20 cellular contexts compared by ENCODE assay signal in the genomic region with DNA sequence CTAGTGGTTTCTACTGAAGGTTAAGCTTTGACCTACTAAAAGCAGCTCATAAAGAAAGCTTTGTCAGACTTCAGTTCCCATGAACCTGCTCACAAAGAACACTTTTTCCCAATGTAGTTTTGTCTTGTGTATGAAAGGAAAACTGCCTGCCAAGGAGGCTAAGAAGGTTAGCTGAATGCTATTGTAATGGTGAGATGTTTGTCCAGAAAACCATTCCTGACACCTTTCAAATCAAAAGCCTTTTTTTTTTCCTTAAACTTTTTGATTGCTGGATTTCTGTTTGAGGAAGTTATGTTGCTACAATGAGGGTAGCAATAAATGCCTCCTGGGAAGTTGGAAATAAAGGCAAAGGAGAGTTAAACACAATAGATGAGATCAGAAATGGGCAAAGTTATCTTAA. TPM values are rescaled to one million over a fixed set of nuclear protein-coding genes. Genes with fewer than 3 reads are reported as not detected.
A peak's percentile ranks its signal among the peaks of the same experiment; 100 is the strongest.
DNase-seq lines count a peak whose midpoint lies in the region; ATAC-seq, FAIRE-seq and TF ChIP-seq lines count a peak whose summit lies in the region.
"Had no signal": no experiment of that assay in that cellular context is flagged by ENCODE, and none has a peak within 500 bp of the region (broad histone marks: within the 10 kb centered on the region; RNA-seq: fewer than 3 reads in every experiment).

No MANE protein-coding gene starts in this region.

- CTCF ChIA-PET in HepG2 (lab: Yijun Ruan, JAX; ENCODE audit: low intra/inter-chr PET ratio, low total read pairs) (no interaction called here), endothelial cell of umbilical vein (lab: Charles Lee) (interaction anchor here (1.1 to 2.0 kb wide), 3 partner anchors 10 to 48 kb away, joined by 3 to 6 read pairs (median 4); no protein-coding TSS in a partner anchor)

- BruUV-seq in HepG2 (replicated peaks; lab: Mats Ljungman, UMichigan) = no TSS peak
- TSS peak; percentile 52 for BruUV-seq in endothelial cell of umbilical vein (replicated peaks; lab: Mats Ljungman, UMichigan)

- no peak for FAIRE-seq in HepG2 (lab: Jason Lieb, UNC)
- FAIRE-seq in endothelial cell of umbilical vein (lab: Jason Lieb, UNC) = peak; percentile 52
- FAIRE-seq: A204.1, GM18507, keratinocyte had no signal

- peaks cover 31% of the 10 kb centered on the region for H3K4me1 ChIP-seq in HepG2 (ENCODE audit: insufficient read depth, low read length)
- no peaks in the 10 kb centered on the region for H3K4me1 ChIP-seq in right lobe of liver
- peaks cover 13% of the 10 kb centered on the region for H3K4me1 ChIP-seq in endothelial cell of umbilical vein (ENCODE audit: control insufficient read depth, extremely low read depth, insufficient read depth, low read length)
- H3K4me1 ChIP-seq in neutrophil (ENCODE audit: control insufficient read depth in 1 of 2, insufficient read depth in 1 of 2, low read depth in 1 of 2, low read length in 1 of 2) = peaks cover 63 to 68% of the 10 kb centered on the region in 2 experiments
- H3K4me1 ChIP-seq: Peyer's patch had no signal

- TF ChIP-seq CTCF in HepG2 (CRISPR knock-in tag; IDR thresholded peaks at IDR 0.05) (no peak), right lobe of liver (IDR thresholded peaks at IDR 0.05) (no peak), endothelial cell of umbilical vein (IDR thresholded peaks at IDR 0.05; ENCODE audit: extremely low read depth in 1 of 2, insufficient read depth in 1 of 2, low read depth in 1 of 2, low read length in 2 of 2) (no peak), neutrophil (IDR thresholded peaks at IDR 0.05) (no peak)

- H3K36me3 ChIP-seq in HepG2 (replicated peaks in 1 of 2; ENCODE audit: control insufficient read depth in 1 of 2, insufficient read depth in 2 of 2, low read length in 2 of 2) (no peaks in the 10 kb centered on the region), right lobe of liver (no peaks in the 10 kb centered on the region), endothelial cell of umbilical vein (ENCODE audit: control insufficient read depth in 2 of 2, extremely low read depth in 1 of 2, insufficient read depth in 2 of 2, low read length in 2 of 2) (no peaks in the 10 kb centered on the region), neutrophil (peaks cover 40% of the 10 kb centered on the region)
- H3K36me3 ChIP-seq: Peyer's patch had no signal

- DNase-seq in HepG2 (ENCODE audit: low spot score) (peak; percentile 9), right lobe of liver (no peak), endothelial cell of umbilical vein (ENCODE audit: low read depth, low spot score) (peak; percentile 83), NCI-H146 (lab: John Stamatoyannopoulos, UW) (no peak), NCI-H1417 (lab: John Stamatoyannopoulos, UW) (no peak), AG08396 (ENCODE audit: low spot score) (no peak)
- DNase-seq: activated CD4-positive, alpha-beta T cell treated with anti-CD3 and anti-CD28 coated beads, Interleukin-2, amount 50 U/mL, for 1 hour; activated T-cell treated with anti-CD3 and anti-CD28 coated beads, Interleukin-2, amount 50 U/mL, for 48 hours; CD8-positive, alpha-beta memory T cell; effector CD8-positive, alpha-beta T cell; GDM1; NCI-H510A; Peyer's patch; stimulated activated naive CD8-positive, alpha-beta T cell treated with anti-CD3 and anti-CD28 coated beads, Interleukin-15, Interleukin-2, amounts not matched to agents 100 U/mL and 50 U/mL, for 24 hours; T-helper 2 cell had no signal

- H3K4me2 ChIP-seq in HepG2 (ENCODE audit: low read depth, low read length) (peak overlapping the region; percentile 23; the same call in 1 of the 2 replicates), endothelial cell of umbilical vein (ENCODE audit: insufficient read depth, low read length) (peak overlapping the region; percentile 12)

- no peaks in the 10 kb centered on the region for H3K9me3 ChIP-seq in HepG2 (ENCODE audit: low read length)
- no peaks in the 10 kb centered on the region for H3K9me3 ChIP-seq in right lobe of liver
- no peaks in the 10 kb centered on the region for H3K9me3 ChIP-seq in endothelial cell of umbilical vein (replicated peaks; ENCODE audit: control insufficient read depth, insufficient read depth, low read length)
- H3K9me3 ChIP-seq in neutrophil = no peaks in the 10 kb centered on the region
- H3K9me3 ChIP-seq: Peyer's patch had no signal

- H3K79me2 ChIP-seq in HepG2 (ENCODE audit: insufficient read depth, low read length) (no peaks in the 10 kb centered on the region), endothelial cell of umbilical vein (ENCODE audit: control insufficient read depth, insufficient read depth, low read length) (no peaks in the 10 kb centered on the region)

- TF ChIP-seq RAD21 in HepG2 (CRISPR knock-in tag; IDR thresholded peaks at IDR 0.05) = no peak

- TF ChIP-seq POLR2A in HepG2 (IDR thresholded peaks at IDR 0.05; ENCODE audit: insufficient read depth in 1 of 2, low read depth in 2 of 2, low read length in 2 of 2) (no peak), right lobe of liver (IDR thresholded peaks at IDR 0.05) (no peak), endothelial cell of umbilical vein (IDR thresholded peaks at IDR 0.05; ENCODE audit: low read depth, low read length) (no peak)

- H3K27me3 ChIP-seq in HepG2 (ENCODE audit: control insufficient read depth in 1 of 2, insufficient read depth in 2 of 2, low read length in 2 of 2) (no peaks in the 10 kb centered on the region), right lobe of liver (no peaks in the 10 kb centered on the region), endothelial cell of umbilical vein (ENCODE audit: control insufficient read depth in 2 of 2, insufficient read depth in 2 of 2, low read length in 2 of 2) (no peaks in the 10 kb centered on the region), neutrophil (no peaks in the 10 kb centered on the region)
- H3K27me3 ChIP-seq: Peyer's patch had no signal

- H3K27ac ChIP-seq in HepG2 (ENCODE audit: extremely low read length, insufficient read depth, low read length) = peak overlapping the region; percentile 61
- H3K27ac ChIP-seq in right lobe of liver = no peak overlapping the region
- peak overlapping the region; percentile 47 for H3K27ac ChIP-seq in endothelial cell of umbilical vein (ENCODE audit: insufficient read depth, low read depth, low read length)
- peak overlapping the region; percentile 93 for H3K27ac ChIP-seq in neutrophil
- H3K27ac ChIP-seq: Peyer's patch had no signal

- ATAC-seq in HepG2 (no peak), right lobe of liver (no peak), HG02970 (IDR thresholded peaks at IDR 0.05; ENCODE audit: low FRiP score, unreplicated experiment) (no peak)
- ATAC-seq: stimulated activated naive CD8-positive, alpha-beta T cell treated with anti-CD3 and anti-CD28 coated beads, Interleukin-15, Interleukin-2, amounts not matched to agents 100 U/mL and 50 U/mL, for 24 hours had no signal

- no peaks in the 10 kb centered on the region for H3K9me1 ChIP-seq in endothelial cell of umbilical vein (replicated peaks; ENCODE audit: control insufficient read depth, extremely low read depth, insufficient read depth, low read length)

- intact Hi-C loops in HepG2 (cut with micrococcal nuclease; ENCODE audit: unreplicated experiment) (no loop called here), right lobe of liver (cut with DNase I) (no loop called here), endothelial cell of umbilical vein (cut with micrococcal nuclease) (no loop called here)

- H3K9ac ChIP-seq in HepG2 (ENCODE audit: insufficient read depth, low read depth, low read length) = peak overlapping the region; percentile 17; the same call in 1 of the 2 replicates
- peak overlapping the region; percentile 29 for H3K9ac ChIP-seq in endothelial cell of umbilical vein (replicated peaks; ENCODE audit: extremely low read depth, insufficient read depth, low read length)

- TF ChIP-seq EP300 in HepG2 (IDR thresholded peaks at IDR 0.05; ENCODE audit: low read depth in 2 of 2, low read length in 2 of 2) (no peak), HepG2 (CRISPR knock-in tag; IDR thresholded peaks at IDR 0.05; ENCODE audit: borderline replicate concordance) (no peak)

- H3K4me3 ChIP-seq in HepG2 (replicated peaks in 1 of 3; ENCODE audit: insufficient read depth in 1 of 3, low read depth in 2 of 3, low read length in 3 of 3) = no peak overlapping the region
- no peak overlapping the region for H3K4me3 ChIP-seq in right lobe of liver
- no peak overlapping the region for H3K4me3 ChIP-seq in endothelial cell of umbilical vein (replicated peaks in 1 of 3; ENCODE audit: insufficient read depth in 1 of 3, low read depth in 1 of 3, low read length in 3 of 3)
- H3K4me3 ChIP-seq in neutrophil (ENCODE audit: low read depth in 1 of 2, low read length in 1 of 2) = peak overlapping the region; percentile 44 to 47
- H3K4me3 ChIP-seq: Peyer's patch had no signal

- POLR2A ChIA-PET in HepG2 (lab: Yijun Ruan, JAX) (no interaction called here), endothelial cell of umbilical vein (lab: Charles Lee) (no interaction called here)

- H4K20me1 ChIP-seq in HepG2 (ENCODE audit: insufficient read depth, low read length) = no peaks in the 10 kb centered on the region
- H4K20me1 ChIP-seq in endothelial cell of umbilical vein (replicated peaks; ENCODE audit: control insufficient read depth, extremely low read depth, insufficient read depth, low read length) = no peaks in the 10 kb centered on the region

- in situ Hi-C loops in HepG2 (cut with HindIII; ENCODE audit: extremely low pct_ligation_motif_present, low pct_unique_long_range_greater_than_20kb) = no loop called here

- H2AFZ ChIP-seq in HepG2 (ENCODE audit: low read length) (no peak overlapping the region), endothelial cell of umbilical vein (ENCODE audit: low read depth, low read length) (no peak overlapping the region)

- dilution Hi-C loops in endothelial cell of umbilical vein (cut with MboI; ENCODE audit: extremely low pct_ligation_motif_present, low sequenced_read_pairs) = no loop called here

RNA-seq across cellular contexts. Expression of gene TECPR2, which starts 27.3 kb away (rescaled TPM):
- total RNA-seq in HepG2 (2016; rRNA removed; fragmentation: Illumina TruSeq; extraction: Trizol) = 5.7 and 13.6 TPM in 2 replicates
- total RNA-seq in HepG2 (2016; cell fraction: cytosol; rRNA removed; fragmentation: Illumina TruSeq; extraction: Trizol; ENCODE audit: low read depth) = 1.9 and 2.0 TPM in 2 replicates
- 7.0 and 9.8 TPM in 2 replicates for total RNA-seq in HepG2 (2016; cell fraction: insoluble cytoplasmic fraction; rRNA removed; fragmentation: Illumina TruSeq; extraction: Trizol)
- total RNA-seq in HepG2 (2016; cell fraction: membrane; rRNA removed; fragmentation: Illumina TruSeq; extraction: Trizol) = 2.6 and 5.0 TPM in 2 replicates
- 7.5 and 9.3 TPM in 2 replicates for total RNA-seq in HepG2 (2016; cell fraction: nucleus; rRNA removed; fragmentation: Illumina TruSeq; extraction: Trizol)
- 3.5 and 4.6 TPM in 2 replicates for polyA plus RNA-seq in HepG2 (2011; rRNA removed)
- polyA plus RNA-seq in HepG2 (2011; cell fraction: cytosol; rRNA removed) = 2.6 and 2.7 TPM in 2 replicates
- polyA plus RNA-seq in HepG2 (2011; cell fraction: nucleus; rRNA removed) = 7.3 and 11.9 TPM in 2 replicates
- polyA plus RNA-seq in HepG2 (2012) = 3.2 and 3.8 TPM in 2 replicates
- 0.25 and 0.41 TPM in 2 replicates for polyA plus RNA-seq in HepG2 (2016; cell fraction: cytosol; fragmentation: Illumina TruSeq; extraction: Trizol; ENCODE audit: low read depth)
- 3.3 and 5.5 TPM in 2 replicates for polyA plus RNA-seq in HepG2 (2016; cell fraction: insoluble cytoplasmic fraction; fragmentation: Illumina TruSeq; extraction: Trizol; ENCODE audit: low read depth)
- polyA plus RNA-seq in HepG2 (2016; cell fraction: membrane; fragmentation: Illumina TruSeq; extraction: Trizol; ENCODE audit: low read depth) = 0.94 and 1.0 TPM in 2 replicates
- 8.0 and 10.0 TPM in 2 replicates for polyA plus RNA-seq in HepG2 (2016; cell fraction: nucleus; fragmentation: Illumina TruSeq; extraction: Trizol; ENCODE audit: insufficient read depth, low read depth)
- 12.3 and 15.8 TPM in 2 replicates for polyA minus RNA-seq in HepG2 (2011; rRNA and poly(A)+ RNA removed; ENCODE audit: low replicate concordance)
- polyA minus RNA-seq in HepG2 (2011; cell fraction: cytosol; rRNA and poly(A)+ RNA removed) = 3.6 and 7.3 TPM in 2 replicates
- polyA minus RNA-seq in HepG2 (2011; cell fraction: nucleus; rRNA and poly(A)+ RNA removed) = 8.8 and 9.8 TPM in 2 replicates
- 10 to 100 TPM in 2 of 6 experiments, 1 to 10 TPM in 4; 5.5 to 10.5 (median 9.4) TPM for total RNA-seq in right lobe of liver
- total RNA-seq in endothelial cell of umbilical vein = 21.5 TPM in 2 replicates
- polyA plus RNA-seq in endothelial cell of umbilical vein = 8.9 and 9.4 TPM in 2 replicates
- polyA plus RNA-seq in endothelial cell of umbilical vein (2011; cell fraction: cytosol; rRNA removed) = 8.3 and 8.5 TPM in 2 replicates
- polyA plus RNA-seq in endothelial cell of umbilical vein (2011; cell fraction: nucleus; rRNA removed) = 15.8 and 17.3 TPM in 2 replicates
- polyA plus RNA-seq in endothelial cell of umbilical vein (2012) = 12.1 and 12.8 TPM in 2 replicates
- 19.0 and 27.6 TPM in 2 replicates for polyA minus RNA-seq in endothelial cell of umbilical vein
- polyA minus RNA-seq in endothelial cell of umbilical vein (2011; cell fraction: cytosol; rRNA and poly(A)+ RNA removed) = 7.3 TPM
- polyA minus RNA-seq in endothelial cell of umbilical vein (2011; cell fraction: nucleus; rRNA and poly(A)+ RNA removed) = 14.0 and 20.9 TPM in 2 replicates

RNA-seq across cellular contexts. Expression of gene CINP, which starts 27.4 kb away (rescaled TPM):
- total RNA-seq in HepG2 (2016; rRNA removed; fragmentation: Illumina TruSeq; extraction: Trizol) = 42.8 and 59.7 TPM in 2 replicates
- total RNA-seq in HepG2 (2016; cell fraction: cytosol; rRNA removed; fragmentation: Illumina TruSeq; extraction: Trizol; ENCODE audit: low read depth) = 9.8 and 10.7 TPM in 2 replicates
- total RNA-seq in HepG2 (2016; cell fraction: insoluble cytoplasmic fraction; rRNA removed; fragmentation: Illumina TruSeq; extraction: Trizol) = 42.0 and 63.9 TPM in 2 replicates
- total RNA-seq in HepG2 (2016; cell fraction: membrane; rRNA removed; fragmentation: Illumina TruSeq; extraction: Trizol) = 19.4 and 21.7 TPM in 2 replicates
- total RNA-seq in HepG2 (2016; cell fraction: nucleus; rRNA removed; fragmentation: Illumina TruSeq; extraction: Trizol) = 14.1 and 15.2 TPM in 2 replicates
- 30.9 and 32.8 TPM in 2 replicates for polyA plus RNA-seq in HepG2 (2011; rRNA removed)
- polyA plus RNA-seq in HepG2 (2011; cell fraction: cytosol; rRNA removed) = 37.0 and 48.8 TPM in 2 replicates
- polyA plus RNA-seq in HepG2 (2011; cell fraction: nucleus; rRNA removed) = 9.4 and 12.4 TPM in 2 replicates
- polyA plus RNA-seq in HepG2 (2012) = 22.1 and 22.3 TPM in 2 replicates
- polyA plus RNA-seq in HepG2 (2016; cell fraction: cytosol; fragmentation: Illumina TruSeq; extraction: Trizol; ENCODE audit: low read depth) = 14.5 and 14.8 TPM in 2 replicates
- 70.2 and 75.7 TPM in 2 replicates for polyA plus RNA-seq in HepG2 (2016; cell fraction: insoluble cytoplasmic fraction; fragmentation: Illumina TruSeq; extraction: Trizol; ENCODE audit: low read depth)
- 15.8 and 20.2 TPM in 2 replicates for polyA plus RNA-seq in HepG2 (2016; cell fraction: membrane; fragmentation: Illumina TruSeq; extraction: Trizol; ENCODE audit: low read depth)
- polyA plus RNA-seq in HepG2 (2016; cell fraction: nucleus; fragmentation: Illumina TruSeq; extraction: Trizol; ENCODE audit: insufficient read depth, low read depth) = 24.1 and 25.0 TPM in 2 replicates
- 47.0 and 60.6 TPM in 2 replicates for polyA minus RNA-seq in HepG2 (2011; rRNA and poly(A)+ RNA removed; ENCODE audit: low replicate concordance)
- polyA minus RNA-seq in HepG2 (2011; cell fraction: cytosol; rRNA and poly(A)+ RNA removed) = 13.5 and 13.8 TPM in 2 replicates
- polyA minus RNA-seq in HepG2 (2011; cell fraction: nucleus; rRNA and poly(A)+ RNA removed) = 17.0 and 18.9 TPM in 2 replicates
- 10 to 100 TPM; 15.2 to 32.3 (median 21.0) TPM for total RNA-seq in right lobe of liver
- total RNA-seq in endothelial cell of umbilical vein = 42.1 and 44.0 TPM in 2 replicates
- polyA plus RNA-seq in endothelial cell of umbilical vein = 73.3 and 79.1 TPM in 2 replicates
- polyA plus RNA-seq in endothelial cell of umbilical vein (2011; cell fraction: cytosol; rRNA removed) = 54.9 and 58.6 TPM in 2 replicates
- 22.6 and 23.5 TPM in 2 replicates for polyA plus RNA-seq in endothelial cell of umbilical vein (2011; cell fraction: nucleus; rRNA removed)
- 36.6 and 48.0 TPM in 2 replicates for polyA plus RNA-seq in endothelial cell of umbilical vein (2012)
- polyA minus RNA-seq in endothelial cell of umbilical vein = 23.1 and 35.2 TPM in 2 replicates
- 29.0 TPM for polyA minus RNA-seq in endothelial cell of umbilical vein (2011; cell fraction: cytosol; rRNA and poly(A)+ RNA removed)
- polyA minus RNA-seq in endothelial cell of umbilical vein (2011; cell fraction: nucleus; rRNA and poly(A)+ RNA removed) = 8.7 and 16.1 TPM in 2 replicates

Comparison
In these comparisons a context has a peak if more than half of its experiments do, and no peak if none do; other contexts are left out.
1. DNase-seq: peak in HepG2 (single experiment) and endothelial cell of umbilical vein (single experiment); none in right lobe of liver (0 of 3), NCI-H146 (single experiment), NCI-H1417 (0 of 3) and AG08396 (single experiment).
2. H3K27ac ChIP-seq: peak in HepG2 (single experiment), endothelial cell of umbilical vein (single experiment) and neutrophil (single experiment); none in right lobe of liver (0 of 3).
3. H3K4me3 ChIP-seq: peak in neutrophil (2 of 2); none in HepG2 (0 of 3), right lobe of liver (0 of 3) and endothelial cell of umbilical vein (0 of 3).